Comparison of ENCODE assay signal across 19 cellular contexts in genomic region chr14:75826599-75826998, GRCh38.
DNase-seq lines count a peak whose midpoint lies in the region; ATAC-seq, FAIRE-seq and TF ChIP-seq lines count a peak whose summit lies in the region.
"Had no signal": no experiment of that assay in that cellular context is flagged by ENCODE, and none has a peak within 500 bp of the region (broad histone marks: within the 10 kb centered on the region; RNA-seq: fewer than 3 reads in every experiment).

No MANE protein-coding gene starts in this region.

- H3K4ac ChIP-seq in mesenchymal stem cell (ENCODE audit: low read depth in 1 of 2, low read length in 2 of 2) = no peak overlapping the region

- peaks cover 46% of the 10 kb centered on the region for H3K4me1 ChIP-seq in HepG2 (ENCODE audit: insufficient read depth, low read length)
- peaks cover 0 to 4% (median 0%) of the 10 kb centered on the region in 4 donors for H3K4me1 ChIP-seq in right lobe of liver
- H3K4me1 ChIP-seq in mesenchymal stem cell (ENCODE audit: control insufficient read depth, insufficient read depth, low read depth, low read length) = peaks cover 15% of the 10 kb centered on the region
- H3K4me1 ChIP-seq: BLaER1 had no signal

- intact Hi-C loops in HepG2 (cut with micrococcal nuclease; ENCODE audit: unreplicated experiment) (loop anchor here (5.0 to 10.0 kb wide), 2 partner anchors 36 to 158 kb away; partner anchors contain the start of genes IFT43 and TGFB3), right lobe of liver (cut with DNase I) (no loop called here)

- no peak overlapping the region for H2BK120ac ChIP-seq in mesenchymal stem cell (ENCODE audit: low read depth, low read length)

- 0 out of 5 replicates have a peak, but pooled peaks cover 0 to 4% of the 10 kb centered on the region in 2 experiments for H3K36me3 ChIP-seq in HepG2 (replicated peaks in 1 of 2; ENCODE audit: control insufficient read depth in 1 of 2, insufficient read depth in 2 of 2, low read length in 2 of 2)
- no peaks in the 10 kb centered on the region for H3K36me3 ChIP-seq in right lobe of liver
- H3K36me3 ChIP-seq in mesenchymal stem cell (ENCODE audit: control insufficient read depth in 1 of 2, insufficient read depth in 2 of 2, low read depth in 1 of 2, low read length in 2 of 2) = no peaks in the 10 kb centered on the region
- H3K36me3 ChIP-seq: pancreas had no signal

- DNase-seq in HepG2 (ENCODE audit: low spot score) (no peak), right lobe of liver (no peak), mesenchymal stem cell (peak; percentile 17), NCI-H446 (lab: John Stamatoyannopoulos, UW) (no peak)
- no peak for DNase-seq in activated naive CD4-positive, alpha-beta T cell (lab: John Stamatoyannopoulos, UW)
- DNase-seq: activated CD4-positive, alpha-beta T cell treated with anti-CD3 and anti-CD28 coated beads for 1 hour; activated naive CD8-positive, alpha-beta T cell treated with anti-CD3 and anti-CD28 coated beads, Interleukin-2, amount 10 ng/mL, durations not matched to agents 7 days and 5 days; Karpas-422; kidney; naive thymus-derived CD8-positive, alpha-beta T cell; NCI-H1105; NCI-H510A; pancreas; RPMI8226 had no signal

- no peak overlapping the region for H4K91ac ChIP-seq in mesenchymal stem cell (ENCODE audit: low read length)

- H3K23ac ChIP-seq in mesenchymal stem cell (ENCODE audit: low read length in 2 of 2) = no peak overlapping the region

- H3K79me1 ChIP-seq in mesenchymal stem cell (replicated peaks; ENCODE audit: low read length, poor library complexity, severe bottlenecking) = peaks cover 4% of the 10 kb centered on the region

- TF ChIP-seq RAD21 in HepG2 (CRISPR knock-in tag; IDR thresholded peaks at IDR 0.05) = no peak

- TF ChIP-seq POLR2A in HepG2 (IDR thresholded peaks at IDR 0.05; ENCODE audit: insufficient read depth in 1 of 2, low read depth in 2 of 2, low read length in 2 of 2) (no peak), right lobe of liver (IDR thresholded peaks at IDR 0.05) (no peak)

- H3K14ac ChIP-seq in mesenchymal stem cell (ENCODE audit: low read length in 2 of 2) = no peak overlapping the region

- H3K4me3 ChIP-seq in HepG2 (replicated peaks in 1 of 3; ENCODE audit: insufficient read depth in 1 of 3, low read depth in 2 of 3, low read length in 3 of 3) = no peak overlapping the region
- no peak overlapping the region for H3K4me3 ChIP-seq in right lobe of liver
- H3K4me3 ChIP-seq in mesenchymal stem cell (ENCODE audit: insufficient read depth in 1 of 2, low read depth in 1 of 2, low read length in 2 of 2) = no peak overlapping the region
- H3K4me3 ChIP-seq: BLaER1, pancreas had no signal

- no TSS peak for BruUV-seq in HepG2 (replicated peaks; lab: Mats Ljungman, UMichigan)

- H3K27ac ChIP-seq in HepG2 (ENCODE audit: extremely low read length, insufficient read depth, low read length) = peak overlapping the region; percentile 83
- H3K27ac ChIP-seq in right lobe of liver = no peak overlapping the region
- peak overlapping the region; percentile 33 for H3K27ac ChIP-seq in mesenchymal stem cell (ENCODE audit: low read length, poor library complexity, severe bottlenecking)
- H3K27ac ChIP-seq: BLaER1 had no signal

- H3K27me3 ChIP-seq in HepG2 (ENCODE audit: control insufficient read depth in 1 of 2, insufficient read depth in 2 of 2, low read length in 2 of 2) (no peaks in the 10 kb centered on the region), right lobe of liver (no peaks in the 10 kb centered on the region), mesenchymal stem cell (ENCODE audit: control insufficient read depth in 1 of 2, insufficient read depth in 1 of 2, low read length in 2 of 2) (no peaks in the 10 kb centered on the region)
- H3K27me3 ChIP-seq: BLaER1, pancreas had no signal

- 0 out of 2 replicates have a peak overlapping the region, but pooled peaks have one; percentile 73 for H3K4me2 ChIP-seq in HepG2 (ENCODE audit: low read depth, low read length)
- no peak overlapping the region for H3K4me2 ChIP-seq in mesenchymal stem cell (ENCODE audit: low read length, poor library complexity, severe bottlenecking)
- H3K4me2 ChIP-seq: BLaER1 had no signal

- H2BK12ac ChIP-seq in mesenchymal stem cell (ENCODE audit: low read length in 2 of 2) = no peak overlapping the region

- H2AK5ac ChIP-seq in mesenchymal stem cell (ENCODE audit: low read length, severe bottlenecking) = no peak overlapping the region

- H3K9me3 ChIP-seq in HepG2 (ENCODE audit: low read length) = no peaks in the 10 kb centered on the region
- no peaks in the 10 kb centered on the region for H3K9me3 ChIP-seq in right lobe of liver
- no peaks in the 10 kb centered on the region for H3K9me3 ChIP-seq in mesenchymal stem cell (ENCODE audit: control insufficient read depth, low read length)
- H3K9me3 ChIP-seq: BLaER1, pancreas had no signal

- H2AFZ ChIP-seq in HepG2 (ENCODE audit: low read length) = no peak overlapping the region
- no peak overlapping the region for H2AFZ ChIP-seq in mesenchymal stem cell (ENCODE audit: low read depth, low read length)

- POLR2A ChIA-PET in HepG2 (lab: Yijun Ruan, JAX) = interaction anchor here (0.7 kb wide), 1 partner anchor 164 kb away, joined by 3 read pairs; no protein-coding TSS in a partner anchor

- in situ Hi-C loops in HepG2 (cut with HindIII; ENCODE audit: extremely low pct_ligation_motif_present, low pct_unique_long_range_greater_than_20kb) = no loop called here

- H2BK15ac ChIP-seq in mesenchymal stem cell (ENCODE audit: low read depth, poor library complexity, severe bottlenecking) = no peak overlapping the region

- CTCF ChIA-PET in HepG2 (lab: Yijun Ruan, JAX; ENCODE audit: low intra/inter-chr PET ratio, low total read pairs) = no interaction called here

- H4K20me1 ChIP-seq in HepG2 (ENCODE audit: insufficient read depth, low read length) = no peaks in the 10 kb centered on the region
- H4K20me1 ChIP-seq: BLaER1 had no signal

- no peak overlapping the region for H4K8ac ChIP-seq in mesenchymal stem cell (ENCODE audit: low read length)

- no peak overlapping the region for H2BK5ac ChIP-seq in mesenchymal stem cell (ENCODE audit: low read depth, low read length, poor library complexity, severe bottlenecking)

- no peaks in the 10 kb centered on the region for H3K79me2 ChIP-seq in HepG2 (ENCODE audit: insufficient read depth, low read length)

- TF ChIP-seq EP300 in HepG2 (IDR thresholded peaks at IDR 0.05; ENCODE audit: low read depth in 2 of 2, low read length in 2 of 2) (no peak), HepG2 (CRISPR knock-in tag; IDR thresholded peaks at IDR 0.05; ENCODE audit: borderline replicate concordance) (no peak)

- H3K18ac ChIP-seq in mesenchymal stem cell (ENCODE audit: low read depth in 1 of 2, low read length in 2 of 2) = no peak overlapping the region

- no peak for FAIRE-seq in HepG2 (lab: Jason Lieb, UNC)
- FAIRE-seq: GM12892 had no signal

- 89% methylated on average over 3 of the region's 3 CpGs for WGBS in HepG2 (ENCODE audit: low lambda C conversion rate)
- WGBS in right lobe of liver (ENCODE audit: insufficient coverage, low coverage, low lambda C conversion rate, missing lambda C conversion rate) = 97% methylated on average over 3 of the region's 3 CpGs
- 100% methylated on average over 2 of the region's 3 CpGs for WGBS in mesenchymal stem cell

- H3K9ac ChIP-seq in HepG2 (ENCODE audit: insufficient read depth, low read depth, low read length) = no peak overlapping the region
- peak overlapping the region; percentile 65 for H3K9ac ChIP-seq in mesenchymal stem cell (ENCODE audit: low read length)
- H3K9ac ChIP-seq: BLaER1 had no signal

- no peak for TF ChIP-seq CTCF in HepG2 (CRISPR knock-in tag; IDR thresholded peaks at IDR 0.05)
- TF ChIP-seq CTCF in right lobe of liver (IDR thresholded peaks at IDR 0.05) = no peak

- ATAC-seq in HepG2 (no peak), right lobe of liver (no peak), esophagus mucosa (peak; percentile 54), HG03378 (IDR thresholded peaks at IDR 0.05; ENCODE audit: unreplicated experiment) (no peak), GM19395 (IDR thresholded peaks at IDR 0.05; ENCODE audit: unreplicated experiment) (no peak)
- ATAC-seq: naive thymus-derived CD8-positive, alpha-beta T cell had no signal

TF ChIP-seq in HepG2, 621 proteins besides CTCF, POLR2A, EP300 and RAD21:
- TF ChIP-seq CHD2 (IDR thresholded peaks at IDR 0.05; ENCODE audit: low read depth, low read length) (no peak), ZNF18 (CRISPR knock-in tag; IDR thresholded peaks at IDR 0.05; ENCODE audit: insufficient replicate concordance) (peak; percentile 31)

Comparison
In these comparisons a context has a peak if more than half of its experiments do, and no peak if none do; other contexts are left out.
1. H3K27ac ChIP-seq: peak in HepG2 (single experiment) and mesenchymal stem cell (single experiment); none in right lobe of liver (0 of 3).